Comparison of ENCODE assay signal across 11 cellular contexts in the genomic region with DNA sequence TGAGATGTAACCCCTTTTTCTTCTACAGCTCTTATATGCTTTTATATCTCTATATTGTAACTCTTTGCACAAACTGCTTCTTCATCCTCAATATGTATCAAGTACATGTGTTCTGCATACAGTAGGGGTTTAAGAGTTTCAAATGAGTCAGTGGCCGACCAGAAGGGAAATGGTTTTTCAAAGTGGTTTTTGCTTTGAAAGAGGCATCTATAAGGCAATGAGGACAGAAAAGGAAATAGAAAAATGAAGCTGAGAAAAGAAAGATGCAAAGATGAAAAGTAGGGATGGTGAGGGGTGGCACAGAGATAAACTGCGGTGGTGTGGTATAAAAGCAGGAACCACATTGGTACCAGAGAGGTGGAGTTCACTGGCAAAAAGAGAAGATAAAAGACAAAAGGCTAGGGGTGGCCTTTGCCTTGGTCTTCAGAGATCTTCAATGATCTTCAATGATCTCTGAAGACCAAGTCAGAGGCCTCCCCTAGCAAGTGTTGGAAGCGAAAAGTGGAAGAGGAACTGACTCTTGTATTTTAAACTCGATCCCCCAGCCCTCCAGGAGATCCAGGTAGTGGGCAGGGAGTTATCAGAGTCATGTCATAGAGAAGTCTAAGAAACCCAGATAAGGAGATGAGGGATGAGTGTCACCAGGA.
DNase-seq lines count a peak whose midpoint lies in the region; ATAC-seq and TF ChIP-seq lines count a peak whose summit lies in the region.
"Had no signal": no experiment of that assay in that cellular context is flagged by ENCODE, and none has a peak within 500 bp of the region (broad histone marks: within the 10 kb centered on the region; RNA-seq: fewer than 3 reads in every experiment).

No MANE protein-coding gene starts in this region.

- H3K4me1 Mint-ChIP-seq in activated T-cell treated with anti-CD3 and anti-CD28 coated beads, Interleukin-2, amount 50 U/mL, for 72 hours (ENCODE audit: low read depth): peaks cover 19% of the 10 kb centered on the region
- H3K4me1 Mint-ChIP-seq in T-helper 1 cell treated with Interleukin-12 subunit alpha and Interleukin-12 subunit beta and Interleukin-4 antibody, amounts not matched to agents 30 μg/mL and 1 μg/mL, for 36 hours (ENCODE audit: low read depth): peaks cover 14% of the 10 kb centered on the region
- peaks cover 13% of the 10 kb centered on the region for H3K4me1 Mint-ChIP-seq in stimulated activated naive CD8-positive, alpha-beta T cell treated with anti-CD3 and anti-CD28 coated beads, Interleukin-15, amount 100 ng/mL, for 72 hours

- H3K27ac ChIP-seq in tibial nerve: no peak overlapping the region
- H3K27ac ChIP-seq in ovary: no peak overlapping the region
- H3K27ac ChIP-seq: neutrophil had no signal

- H3K4me1 ChIP-seq in tibial nerve (peaks cover 0 to 21% (median 2%) of the 10 kb centered on the region in 4 donors), ovary (ENCODE audit: insufficient read depth) (peaks cover 2% of the 10 kb centered on the region)

- no peak overlapping the region for H3K4me3 Mint-ChIP-seq in activated T-cell treated with anti-CD3 and anti-CD28 coated beads, Interleukin-2, amount 50 U/mL, for 72 hours
- H3K4me3 Mint-ChIP-seq in T-helper 1 cell treated with Interleukin-12 subunit alpha and Interleukin-12 subunit beta and Interleukin-4 antibody, amounts not matched to agents 30 μg/mL and 1 μg/mL, for 36 hours: peak overlapping the region; percentile 36
- H3K4me3 Mint-ChIP-seq in stimulated activated naive CD8-positive, alpha-beta T cell treated with anti-CD3 and anti-CD28 coated beads, Interleukin-15, amount 100 ng/mL, for 72 hours: no peak overlapping the region

- TF ChIP-seq CTCF in tibial nerve (IDR thresholded peaks at IDR 0.05) (no peak), ovary (IDR thresholded peaks at IDR 0.05) (no peak)

- H3K36me3 ChIP-seq in tibial nerve (no peaks in the 10 kb centered on the region), ovary (no peaks in the 10 kb centered on the region)
- H3K36me3 ChIP-seq: neutrophil had no signal

- TF ChIP-seq EP300 in tibial nerve (IDR thresholded peaks at IDR 0.05) (no peak), ovary (IDR thresholded peaks at IDR 0.05) (no peak)

- TF ChIP-seq POLR2A in tibial nerve (IDR thresholded peaks at IDR 0.05): no peak
- TF ChIP-seq POLR2A in ovary (IDR thresholded peaks at IDR 0.05): no peak

- H3K36me3 Mint-ChIP-seq in activated T-cell treated with anti-CD3 and anti-CD28 coated beads, Interleukin-2, amount 50 U/mL, for 72 hours (ENCODE audit: insufficient read depth in 2 of 2): no peaks in the 10 kb centered on the region
- peaks cover 6% of the 10 kb centered on the region for H3K36me3 Mint-ChIP-seq in T-helper 1 cell treated with Interleukin-12 subunit alpha and Interleukin-12 subunit beta and Interleukin-4 antibody, amounts not matched to agents 30 μg/mL and 1 μg/mL, for 36 hours (ENCODE audit: low read depth)

- no peaks in the 10 kb centered on the region for H3K9me3 ChIP-seq in tibial nerve
- H3K9me3 ChIP-seq in ovary: no peaks in the 10 kb centered on the region
- H3K9me3 ChIP-seq: neutrophil had no signal

- H3K4me3 ChIP-seq in tibial nerve (no peak overlapping the region), ovary (no peak overlapping the region)

- H3K27ac Mint-ChIP-seq in activated T-cell treated with anti-CD3 and anti-CD28 coated beads, Interleukin-2, amount 50 U/mL, for 72 hours: no peak overlapping the region
- H3K27ac Mint-ChIP-seq in T-helper 1 cell treated with Interleukin-12 subunit alpha and Interleukin-12 subunit beta and Interleukin-4 antibody, amounts not matched to agents 30 μg/mL and 1 μg/mL, for 36 hours: peak overlapping the region; percentile 79
- no peak overlapping the region for H3K27ac Mint-ChIP-seq in stimulated activated naive CD8-positive, alpha-beta T cell treated with anti-CD3 and anti-CD28 coated beads, Interleukin-15, amount 100 ng/mL, for 72 hours

- intact Hi-C loops in ovary (cut with DNase I): no loop called here
- intact Hi-C loops in left cardiac atrium (cut with DNase I): no loop called here

- DNase-seq in activated T-cell treated with anti-CD3 and anti-CD28 coated beads, Interleukin-2, amount 50 U/mL, for 72 hours: peak in 1 of 2 donors; percentile 22
- DNase-seq in activated T-cell treated with anti-CD3 and anti-CD28 coated beads for 4 hours (no peak), tibial nerve (ENCODE audit: low spot score in 2 of 2) (no peak), ovary (no peak), left cardiac atrium (no peak)
- peak in 1 of 2 donors; percentile 25 for DNase-seq in stimulated activated naive CD8-positive, alpha-beta T cell treated with anti-CD3 and anti-CD28 coated beads, Interleukin-15, amount 100 ng/mL, for 72 hours
- DNase-seq: NCI-H1105, substantia nigra had no signal

- ATAC-seq in activated T-cell treated with anti-CD3 and anti-CD28 coated beads, Interleukin-2, amount 50 U/mL, for 72 hours (replicated peaks in 1 of 2): peak; percentile 67 to 75
- ATAC-seq in HG02870 (IDR thresholded peaks at IDR 0.05; ENCODE audit: unreplicated experiment) (peak; percentile 89), left cardiac atrium (no peak)
- ATAC-seq in stimulated activated naive CD8-positive, alpha-beta T cell treated with anti-CD3 and anti-CD28 coated beads, Interleukin-15, amount 100 ng/mL, for 72 hours: peak; percentile 87

- H3K27me3 ChIP-seq in tibial nerve (no peaks in the 10 kb centered on the region), ovary (no peaks in the 10 kb centered on the region)
- H3K27me3 ChIP-seq: neutrophil had no signal

- H3K27me3 Mint-ChIP-seq in activated T-cell treated with anti-CD3 and anti-CD28 coated beads, Interleukin-2, amount 50 U/mL, for 72 hours (ENCODE audit: low read depth): peaks cover 50% of the 10 kb centered on the region
- peaks cover 17% of the 10 kb centered on the region for H3K27me3 Mint-ChIP-seq in T-helper 1 cell treated with Interleukin-12 subunit alpha and Interleukin-12 subunit beta and Interleukin-4 antibody, amounts not matched to agents 30 μg/mL and 1 μg/mL, for 36 hours (ENCODE audit: low read depth)
- peaks cover 34% of the 10 kb centered on the region for H3K27me3 Mint-ChIP-seq in stimulated activated naive CD8-positive, alpha-beta T cell treated with anti-CD3 and anti-CD28 coated beads, Interleukin-15, amount 100 ng/mL, for 72 hours

- 90 to 92% methylated on average over 4 of the region's 4 CpGs for WGBS in tibial nerve, 2 donors
- WGBS in ovary, 3 donors: 92 to 99% (median 97%) methylated on average over 4 of the region's 4 CpGs

- no peaks in the 10 kb centered on the region for H3K9me3 Mint-ChIP-seq in activated T-cell treated with anti-CD3 and anti-CD28 coated beads, Interleukin-2, amount 50 U/mL, for 72 hours
- peaks cover 5% of the 10 kb centered on the region for H3K9me3 Mint-ChIP-seq in T-helper 1 cell treated with Interleukin-12 subunit alpha and Interleukin-12 subunit beta and Interleukin-4 antibody, amounts not matched to agents 30 μg/mL and 1 μg/mL, for 36 hours
- H3K9me3 Mint-ChIP-seq in stimulated activated naive CD8-positive, alpha-beta T cell treated with anti-CD3 and anti-CD28 coated beads, Interleukin-15, amount 100 ng/mL, for 72 hours: no peaks in the 10 kb centered on the region

Comparison
In these comparisons a context has a peak if more than half of its experiments do, and no peak if none do; other contexts are left out.
1. ATAC-seq: peak in activated T-cell treated with anti-CD3 and anti-CD28 coated beads, Interleukin-2, amount 50 U/mL, for 72 hours (2 of 2), HG02870 (single experiment) and stimulated activated naive CD8-positive, alpha-beta T cell treated with anti-CD3 and anti-CD28 coated beads, Interleukin-15, amount 100 ng/mL, for 72 hours (single experiment); none in left cardiac atrium (0 of 2).